2 cellular contexts compared by ENCODE assay signal in genomic region chr6:93418448-93419303, GRCh38.
TF ChIP-seq lines count a peak whose summit lies in the region.

No MANE protein-coding gene starts in this region.

TF ChIP-seq in GM23338, 12 proteins besides CTCF, POLR2A, EP300 and RAD21 (continued from another document):
- TF ChIP-seq ETS1 (IDR thresholded peaks at IDR 0.05) (no peak), ZNF331 (CRISPR knock-in tag; IDR thresholded peaks at IDR 0.05; ENCODE audit: low read depth) (no peak), NANOG (IDR thresholded peaks at IDR 0.05; ENCODE audit: borderline replicate concordance) (no peak), ZNF114 (CRISPR knock-in tag; IDR thresholded peaks at IDR 0.05) (no peak), POLR2AphosphoS5 (IDR thresholded peaks at IDR 0.05; ENCODE audit: low read depth) (no peak), EZH2 (IDR thresholded peaks at IDR 0.05; ENCODE audit: low read depth, unreplicated experiment) (no peak)
TF ChIP-seq in GM23338: peak in this region for 0.

TF ChIP-seq in H1, 55 proteins besides CTCF, POLR2A, EP300 and RAD21 (continued from another document):
- TF ChIP-seq EGR1 (IDR thresholded peaks at IDR 0.05; ENCODE audit: borderline replicate concordance, low read depth, low read length) (peak; percentile 69; the same call in 1 of the 2 replicates), ASH2L (IDR thresholded peaks at IDR 0.05; ENCODE audit: low read length) (peak; percentile 94), RBBP5 (IDR thresholded peaks at IDR 0.05; ENCODE audit: borderline replicate concordance, low read depth, low read length) (0 out of 2 replicates have a peak, but pooled peaks have one; percentile 83), TAF7 (optimal IDR thresholded peaks at IDR 0.05; ENCODE audit: borderline replicate concordance, low read depth, low read length) (peak; percentile 13), YY1 (IDR thresholded peaks at IDR 0.05; ENCODE audit: low read depth, low read length) (0 out of 2 replicates have a peak, but pooled peaks have one; percentile 9), PHF8 (conservative IDR thresholded peaks at IDR 0.05; ENCODE audit: low read depth, low read length) (peak; percentile 52; the same call in 1 of the 2 replicates), SIN3A (conservative IDR thresholded peaks at IDR 0.05 in 1 of 2, IDR thresholded peaks at IDR 0.05 in 1 of 2; ENCODE audit: low read depth in 1 of 2, low read length in 2 of 2) (peak in 1 of 2 experiments; percentile 53; a peak in 1 of 4 replicates), CREB1 (IDR thresholded peaks at IDR 0.05) (peak; percentile 47; the same call in 1 of the 2 replicates), SUZ12 (IDR thresholded peaks at IDR 0.05; ENCODE audit: low read length) (peak; percentile 40), SP4 (IDR thresholded peaks at IDR 0.05; ENCODE audit: low read length) (no peak), HDAC2 (IDR thresholded peaks at IDR 0.05; ENCODE audit: borderline replicate concordance in 1 of 2, low read depth in 2 of 2, low read length in 2 of 2) (no peak), KDM4A (IDR thresholded peaks at IDR 0.05; ENCODE audit: low read depth, low read length, severe bottlenecking) (peak; percentile 94), MAX (IDR thresholded peaks at IDR 0.05) (0 out of 2 replicates have a peak, but pooled peaks have one; percentile 18), TAF1 (IDR thresholded peaks at IDR 0.05; ENCODE audit: low read depth, low read length) (peak; percentile 55; the same call in 1 of the 2 replicates), ATF2 (IDR thresholded peaks at IDR 0.05; ENCODE audit: low read length) (no peak), E2F6 (IDR thresholded peaks at IDR 0.05) (peak; percentile 17; the same call in 1 of the 2 replicates)
